Comparison of ENCODE assay signal across 28 cellular contexts in genomic region chr9:134776080-134776796, GRCh38.
DNase-seq lines count a peak whose midpoint lies in the region; ATAC-seq and TF ChIP-seq lines count a peak whose summit lies in the region.
"Had no signal": no experiment of that assay in that cellular context is flagged by ENCODE, and none has a peak within 500 bp of the region (broad histone marks: within the 10 kb centered on the region; RNA-seq: fewer than 3 reads in every experiment).

No MANE protein-coding gene starts in this region.

- peak overlapping the region; percentile 93 for H4K91ac ChIP-seq in IMR-90 (ENCODE audit: insufficient read depth, low read depth, low read length)
- H4K91ac ChIP-seq in mesenchymal stem cell (ENCODE audit: low read length) = no peak overlapping the region

- 6% methylated on average over 2 of the region's 19 CpGs; no CpG with 5 or more reads in 1 of the 2 experiments for WGBS in IMR-90 (ENCODE audit: extremely low coverage in 2 of 2, insufficient read length in 1 of 2), 2 experiments
- WGBS in mesenchymal stem cell = 69% methylated on average over 11 of the region's 19 CpGs

- H3K9me3 Mint-ChIP-seq in chondrocyte (ENCODE audit: low read depth) = no peaks in the 10 kb centered on the region
- H3K9me3 Mint-ChIP-seq: activated B cell treated with CpG ODN at 0.5 μM for 24 hours; activated CD4-positive, alpha-beta memory T cell treated with anti-CD3 and anti-CD28 coated beads for 36 hours; stimulated activated naive CD8-positive, alpha-beta T cell treated with anti-CD3 and anti-CD28 coated beads, Interleukin-15, Interleukin-2, amounts not matched to agents 100 ng/mL and 50 ng/mL, for 24 hours; T-helper 2 cell treated with Interferon-gamma antibody and Interleukin-4, amounts not matched to agents 5 μg/mL and 100 μg/mL, for 36 hours; type B pancreatic cell had no signal

- H3K56ac ChIP-seq in IMR-90 (ENCODE audit: extremely low read depth, insufficient read depth, low read length) = peak overlapping the region; percentile 68

- H2BK120ac ChIP-seq in IMR-90 (ENCODE audit: low read depth, low read length) = peak overlapping the region; percentile 89
- no peak overlapping the region for H2BK120ac ChIP-seq in mesenchymal stem cell (ENCODE audit: low read depth, low read length)

- dilution Hi-C loops in IMR-90 (cut with HindIII; ENCODE audit: low sequenced_read_pairs, unreplicated experiment) = no loop called here

- peaks cover 30% of the 10 kb centered on the region for H3K9me1 ChIP-seq in IMR-90 (ENCODE audit: insufficient read depth, low read length)

- in situ Hi-C loops in IMR-90 (cut with MboI; ENCODE audit: low sequenced_read_pairs) = no loop called here

- H2BK5ac ChIP-seq in IMR-90 (ENCODE audit: low read depth, low read length, poor library complexity, severe bottlenecking) (peak overlapping the region; percentile 84), mesenchymal stem cell (ENCODE audit: low read depth, low read length, poor library complexity, severe bottlenecking) (peak overlapping the region; percentile 31)

- intact Hi-C loops in IMR-90 (cut with micrococcal nuclease) = loop anchor here (10.0 kb wide), 1 partner anchor 639 kb away; no protein-coding TSS in a partner anchor

- H3K4me3 ChIP-seq in IMR-90 (ENCODE audit: insufficient read depth, low read depth, low read length) (no peak overlapping the region), mesenchymal stem cell (ENCODE audit: insufficient read depth in 1 of 2, low read depth in 1 of 2, low read length in 2 of 2) (no peak overlapping the region)
- H3K4me3 ChIP-seq: BLaER1, cardiac muscle cell, HAP-1, lung, spleen had no signal

- H3K23ac ChIP-seq in IMR-90 (ENCODE audit: low read depth, low read length) = peak overlapping the region; percentile 74; the same call in 1 of the 2 replicates
- no peak overlapping the region for H3K23ac ChIP-seq in mesenchymal stem cell (ENCODE audit: low read length in 2 of 2)

- H2AK5ac ChIP-seq in IMR-90 (ENCODE audit: low read depth, low read length) (peak overlapping the region; percentile 79), mesenchymal stem cell (ENCODE audit: low read length, severe bottlenecking) (no peak overlapping the region)

- TF ChIP-seq CTCF in IMR-90 (conservative IDR thresholded peaks at IDR 0.05; ENCODE audit: low read depth, low read length) = no peak
- no peak for TF ChIP-seq CTCF in chondrocyte (IDR thresholded peaks at IDR 0.05)

- H3K9ac ChIP-seq in IMR-90 (ENCODE audit: low read depth, low read length) = peak overlapping the region; percentile 9; the same call in 1 of the 2 replicates
- no peak overlapping the region for H3K9ac ChIP-seq in mesenchymal stem cell (ENCODE audit: low read length)
- H3K9ac ChIP-seq: BLaER1, KMS-11 had no signal

- H3K27ac ChIP-seq in IMR-90 (ENCODE audit: insufficient read depth, low read length) (peak overlapping the region; percentile 81), mesenchymal stem cell (ENCODE audit: low read length, poor library complexity, severe bottlenecking) (peak overlapping the region; percentile 68), temporal lobe (ENCODE audit: low read depth, low read length) (peak overlapping the region; percentile 74)
- H3K27ac ChIP-seq: cardiac muscle cell, KMS-11, spleen had no signal

- peaks cover 50% of the 10 kb centered on the region for H4K20me1 ChIP-seq in IMR-90 (ENCODE audit: insufficient read depth, low read length)

- ATAC-seq in IMR-90 (ENCODE audit: low read depth) (peak; percentile 37), HG02981 (IDR thresholded peaks at IDR 0.05; ENCODE audit: unreplicated experiment) (no peak)
- ATAC-seq: SK-N-SH treated with all-trans-retinoic acid at 6 μM for 48 hours had no signal

- peaks cover 86% of the 10 kb centered on the region for H3K36me3 ChIP-seq in IMR-90 (ENCODE audit: control insufficient read depth, insufficient read depth, low read length)
- peaks cover 84 to 98% of the 10 kb centered on the region in 2 experiments for H3K36me3 ChIP-seq in mesenchymal stem cell (ENCODE audit: control insufficient read depth in 1 of 2, insufficient read depth in 2 of 2, low read depth in 1 of 2, low read length in 2 of 2)
- H3K36me3 ChIP-seq: cardiac muscle cell, HAP-1 had no signal

- H3K18ac ChIP-seq in IMR-90 (ENCODE audit: low read depth, low read length) (peak overlapping the region; percentile 34), mesenchymal stem cell (ENCODE audit: low read depth in 1 of 2, low read length in 2 of 2) (peak overlapping the region in 1 of 2 experiments; percentile 5)

- peak overlapping the region; percentile 63 for H2BK20ac ChIP-seq in IMR-90 (ENCODE audit: low read depth, low read length)

- peak overlapping the region; percentile 19 for H2AFZ ChIP-seq in IMR-90 (replicated peaks; ENCODE audit: low read length, poor library complexity)
- H2AFZ ChIP-seq in mesenchymal stem cell (ENCODE audit: low read depth, low read length) = no peak overlapping the region

- H3K27me3 ChIP-seq in IMR-90 (ENCODE audit: control insufficient read depth, insufficient read depth, low read length) (no peaks in the 10 kb centered on the region), mesenchymal stem cell (ENCODE audit: control insufficient read depth in 1 of 2, insufficient read depth in 1 of 2, low read length in 2 of 2) (no peaks in the 10 kb centered on the region)
- H3K27me3 ChIP-seq: cardiac muscle cell had no signal

- H3K79me1 ChIP-seq in IMR-90 (ENCODE audit: low read depth in 1 of 2, low read length in 2 of 2) (peaks cover 21 to 77% of the 10 kb centered on the region in 2 experiments), mesenchymal stem cell (replicated peaks; ENCODE audit: low read length, poor library complexity, severe bottlenecking) (peaks cover 11% of the 10 kb centered on the region)

- H4K5ac ChIP-seq in IMR-90 (ENCODE audit: low read depth, low read length) = peak overlapping the region; percentile 12

- peak overlapping the region; percentile 54 for H3K14ac ChIP-seq in IMR-90 (replicated peaks; ENCODE audit: low read depth, low read length)
- no peak overlapping the region for H3K14ac ChIP-seq in mesenchymal stem cell (ENCODE audit: low read length in 2 of 2)

- POLR2A ChIA-PET in IMR-90 (lab: Charles Lee; ENCODE audit: unreplicated experiment) = no interaction called here
- POLR2A ChIA-PET in HEK293T (lab: Yijun Ruan, JAX) = no interaction called here

- H3K36me3 Mint-ChIP-seq in chondrocyte (ENCODE audit: low read depth) = peaks cover 53% of the 10 kb centered on the region
- H3K36me3 Mint-ChIP-seq: activated CD4-positive, alpha-beta memory T cell treated with anti-CD3 and anti-CD28 coated beads for 36 hours; type B pancreatic cell had no signal

- peak overlapping the region; percentile 37 for H3K4me2 ChIP-seq in IMR-90 (ENCODE audit: low read depth, low read length)
- H3K4me2 ChIP-seq in mesenchymal stem cell (ENCODE audit: low read length, poor library complexity, severe bottlenecking) = peak overlapping the region; percentile 8
- H3K4me2 ChIP-seq: KMS-11 had no signal

- H3K4me3 Mint-ChIP-seq in chondrocyte (ENCODE audit: unreplicated experiment) = peak overlapping the region; percentile 40
- H3K4me3 Mint-ChIP-seq: activated B cell treated with CpG ODN at 0.5 μM for 24 hours; activated CD4-positive, alpha-beta memory T cell treated with anti-CD3 and anti-CD28 coated beads for 36 hours; stimulated activated naive CD8-positive, alpha-beta T cell treated with anti-CD3 and anti-CD28 coated beads, Interleukin-15, Interleukin-2, amounts not matched to agents 100 ng/mL and 50 ng/mL, for 24 hours; T-helper 2 cell treated with Interferon-gamma antibody and Interleukin-4, amounts not matched to agents 5 μg/mL and 100 μg/mL, for 36 hours; type B pancreatic cell had no signal

- peak overlapping the region; percentile 31; the same call in 1 of the 3 replicates for H2BK15ac ChIP-seq in IMR-90 (ENCODE audit: low read depth, low read length)
- no peak overlapping the region for H2BK15ac ChIP-seq in mesenchymal stem cell (ENCODE audit: low read depth, poor library complexity, severe bottlenecking)

- DNase-seq in IMR-90 (peak; percentile 72), chondrocyte (ENCODE audit: low spot score) (no peak), mesenchymal stem cell (peak; percentile 64), HEK293T (ENCODE audit: extremely low spot score) (no peak)
- DNase-seq in activated CD4-positive, alpha-beta T cell treated with anti-CD3 and anti-CD28 coated beads, Interleukin-2, amount 50 U/mL, for 48 hours = no peak
- no peak for DNase-seq in central memory CD4-positive, alpha-beta T cell
- DNase-seq: activated B cell treated with CpG ODN at 0.5 μM for 24 hours; activated CD4-positive, alpha-beta memory T cell treated with anti-CD3 and anti-CD28 coated beads for 36 hours; activated effector memory CD4-positive, alpha-beta T cell treated with anti-CD3 and anti-CD28 coated beads, Interleukin-2, amount 50 U/mL, for 16 hours; Calu3; kidney; MV-4-11; NCI-H1694 treated with DMSO at 0.1 percent for 48 hours; NCI-H526 treated with DMSO at 0.1 percent for 48 hours; retina; spleen; stimulated activated CD4-positive, alpha-beta T cell treated with anti-CD3 and anti-CD28 coated beads, Interleukin-4, amount 100 ng/mL, for 4 hours had no signal

- TF ChIP-seq POLR2A in IMR-90 (IDR thresholded peaks at IDR 0.05; ENCODE audit: low read depth, low read length) = no peak

- no peak for TF ChIP-seq RAD21 in IMR-90 (IDR thresholded peaks at IDR 0.05; ENCODE audit: low read length)

- TSS peak; percentile 12 for BruUV-seq in IMR-90 (replicated peaks; lab: Mats Ljungman, UMichigan)

- peak overlapping the region; percentile 56 for H2AK9ac ChIP-seq in IMR-90 (replicated peaks; ENCODE audit: low read depth, low read length, poor library complexity)

- H3K27ac Mint-ChIP-seq in chondrocyte (ENCODE audit: unreplicated experiment) = peak overlapping the region; percentile 97
- H3K27ac Mint-ChIP-seq: activated B cell treated with CpG ODN at 0.5 μM for 24 hours; activated CD4-positive, alpha-beta memory T cell treated with anti-CD3 and anti-CD28 coated beads for 36 hours; stimulated activated naive CD8-positive, alpha-beta T cell treated with anti-CD3 and anti-CD28 coated beads, Interleukin-15, Interleukin-2, amounts not matched to agents 100 ng/mL and 50 ng/mL, for 24 hours; T-helper 2 cell treated with Interferon-gamma antibody and Interleukin-4, amounts not matched to agents 5 μg/mL and 100 μg/mL, for 36 hours had no signal

- CTCF ChIA-PET in IMR-90 (lab: Yijun Ruan, JAX) (interaction anchor here (1.4 kb wide), 1 partner anchor 327 kb away, joined by 7 read pairs; no protein-coding TSS in a partner anchor), HEK293T (lab: Yijun Ruan, JAX) (no interaction called here)

- H4K8ac ChIP-seq in IMR-90 (ENCODE audit: low read depth in 2 of 2, low read length in 2 of 2) (peak overlapping the region; percentile 24 to 85; a peak in 2 of 4 replicates), mesenchymal stem cell (ENCODE audit: low read length) (no peak overlapping the region)

- no peaks in the 10 kb centered on the region for H3K9me3 ChIP-seq in IMR-90 (ENCODE audit: control insufficient read depth, insufficient read depth, low read length)
- no peaks in the 10 kb centered on the region for H3K9me3 ChIP-seq in mesenchymal stem cell (ENCODE audit: control insufficient read depth, low read length)
- H3K9me3 ChIP-seq: BLaER1, HAP-1, spleen had no signal

- peak overlapping the region; percentile 92 for H3K4ac ChIP-seq in IMR-90 (ENCODE audit: low read depth, low read length)
- no peak overlapping the region for H3K4ac ChIP-seq in mesenchymal stem cell (ENCODE audit: low read depth in 1 of 2, low read length in 2 of 2)

- no peaks in the 10 kb centered on the region for H3K27me3 Mint-ChIP-seq in chondrocyte (ENCODE audit: low read depth)
- H3K27me3 Mint-ChIP-seq: activated B cell treated with CpG ODN at 0.5 μM for 24 hours; stimulated activated naive CD8-positive, alpha-beta T cell treated with anti-CD3 and anti-CD28 coated beads, Interleukin-15, Interleukin-2, amounts not matched to agents 100 ng/mL and 50 ng/mL, for 24 hours had no signal

- peaks cover 44% of the 10 kb centered on the region for H3K4me1 ChIP-seq in IMR-90 (ENCODE audit: control insufficient read depth, insufficient read depth, low read length)
- peaks cover 44% of the 10 kb centered on the region for H3K4me1 ChIP-seq in mesenchymal stem cell (ENCODE audit: control insufficient read depth, insufficient read depth, low read depth, low read length)
- H3K4me1 ChIP-seq: HAP-1 had no signal

- H2BK12ac ChIP-seq in mesenchymal stem cell (ENCODE audit: low read length in 2 of 2) = peak overlapping the region in 1 of 2 experiments; percentile 33

- peaks cover 73% of the 10 kb centered on the region for H3K4me1 Mint-ChIP-seq in chondrocyte (ENCODE audit: low read depth)

Comparison
In these comparisons a context has a peak if more than half of its experiments do, and no peak if none do; other contexts are left out.
1. DNase-seq: peak in IMR-90 (single experiment) and mesenchymal stem cell (single experiment); none in chondrocyte (single experiment), HEK293T (single experiment), activated CD4-positive, alpha-beta T cell treated with anti-CD3 and anti-CD28 coated beads, Interleukin-2, amount 50 U/mL, for 48 hours (0 of 2) and central memory CD4-positive, alpha-beta T cell (single experiment).
2. Peak in every context shown above with its lines, with median percentiles within 50 percentile points of each other: H3K27ac ChIP-seq.